Comparison of ENCODE assay signal across 37 cellular contexts in the genomic region with DNA sequence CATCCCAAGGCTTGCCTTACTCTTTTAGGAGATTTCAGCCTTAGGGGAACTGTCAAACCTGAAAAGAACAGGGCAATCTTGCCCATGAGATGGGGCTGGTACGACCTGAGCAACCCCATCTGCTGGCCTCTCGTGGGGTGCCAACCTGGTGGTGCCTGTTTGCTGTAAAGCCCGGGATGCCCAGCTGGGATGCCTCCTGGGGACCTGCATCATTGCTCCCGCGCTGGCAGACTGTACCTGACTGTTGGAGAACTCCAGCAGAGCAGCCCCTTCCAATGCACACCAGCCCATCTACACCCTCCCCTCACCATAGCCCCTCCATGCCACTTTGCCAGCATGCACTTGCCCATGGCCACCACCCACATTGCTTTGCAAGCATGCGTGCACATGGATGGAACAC.
"Had no signal": no experiment of that assay in that cellular context is flagged by ENCODE, and none has a peak within 500 bp of the region (broad histone marks: within the 10 kb centered on the region; RNA-seq: fewer than 3 reads in every experiment).

No MANE protein-coding gene starts in this region.

- H3K4me1 Mint-ChIP-seq: activated B cell treated with CpG ODN at 0.5 μM for 24 hours had no signal

- H3K9me3 ChIP-seq: adrenal gland, Peyer's patch had no signal

- H3K27me3 Mint-ChIP-seq: activated B cell treated with CpG ODN at 0.5 μM for 24 hours, brain had no signal

- H3K9me3 Mint-ChIP-seq: activated CD4-positive, alpha-beta memory T cell treated with anti-CD3 and anti-CD28 coated beads for 36 hours; activated naive CD4-positive, alpha-beta T cell treated with anti-CD3 and anti-CD28 coated beads for 36 hours; activated naive CD4-positive, alpha-beta T cell treated with anti-CD3 and anti-CD28 coated beads, Interleukin-2, amount 50 U/mL, for 72 hours; activated T-helper 1 cell treated with anti-CD3 and anti-CD28 coated beads, Interleukin-12 subunit alpha, Interleukin-12 subunit beta, Interleukin-2, Interleukin-4 antibody, amounts not matched to agents 30 ng/mL and 10 ng/mL and 1 ng/mL, durations not matched to agents 14 hours and 24 hours and 36 hours had no signal

- H3K4me3 ChIP-seq: adrenal gland, Peyer's patch had no signal

- H3K4me2 ChIP-seq: KMS-11 had no signal

- H3K4me1 ChIP-seq: adrenal gland, Peyer's patch had no signal

- H3K4me3 Mint-ChIP-seq: activated B cell treated with CpG ODN at 0.5 μM for 24 hours; activated CD4-positive, alpha-beta memory T cell treated with anti-CD3 and anti-CD28 coated beads for 36 hours; activated naive CD4-positive, alpha-beta T cell treated with anti-CD3 and anti-CD28 coated beads for 36 hours; activated T-cell treated with anti-CD3 and anti-CD28 coated beads, Interleukin-2, amount 50 U/mL, for 4 hours; activated T-helper 1 cell treated with anti-CD3 and anti-CD28 coated beads, Interleukin-12 subunit alpha, Interleukin-12 subunit beta, Interleukin-2, Interleukin-4 antibody, amounts not matched to agents 30 ng/mL and 10 ng/mL and 1 ng/mL, durations not matched to agents 14 hours and 24 hours and 36 hours; brain had no signal

- H3K36me3 Mint-ChIP-seq: activated CD4-positive, alpha-beta memory T cell treated with anti-CD3 and anti-CD28 coated beads for 36 hours; activated naive CD4-positive, alpha-beta T cell treated with anti-CD3 and anti-CD28 coated beads, Interleukin-2, amount 50 U/mL, for 72 hours; brain had no signal

- H3K27ac Mint-ChIP-seq: activated B cell treated with CpG ODN at 0.5 μM for 24 hours; activated CD4-positive, alpha-beta memory T cell treated with anti-CD3 and anti-CD28 coated beads for 36 hours; activated naive CD4-positive, alpha-beta T cell treated with anti-CD3 and anti-CD28 coated beads for 36 hours; activated naive CD4-positive, alpha-beta T cell treated with anti-CD3 and anti-CD28 coated beads, Interleukin-2, amount 50 U/mL, for 72 hours; activated T-helper 1 cell treated with anti-CD3 and anti-CD28 coated beads, Interleukin-12 subunit alpha, Interleukin-12 subunit beta, Interleukin-2, Interleukin-4 antibody, amounts not matched to agents 30 ng/mL and 10 ng/mL and 1 ng/mL, durations not matched to agents 14 hours and 24 hours and 36 hours; brain had no signal

- H3K27ac ChIP-seq: adrenal gland, KMS-11, Peyer's patch had no signal

- ATAC-seq: activated naive CD4-positive, alpha-beta T cell treated with anti-CD3 and anti-CD28 coated beads, Interleukin-2, amount 50 U/mL, for 72 hours; activated T-cell treated with anti-CD3 and anti-CD28 coated beads, Interleukin-2, amount 50 U/mL, for 4 hours; PC-3; Right ventricle myocardium inferior; SK-N-SH treated with all-trans-retinoic acid at 6 μM for 48 hours had no signal

- H3K9ac ChIP-seq: KMS-11 had no signal

- DNase-seq: activated B cell treated with CpG ODN at 0.5 μM for 24 hours; activated CD4-positive, alpha-beta memory T cell treated with anti-CD3 and anti-CD28 coated beads for 36 hours; activated CD4-positive, alpha-beta T cell treated with anti-CD3 and anti-CD28 coated beads for 4 hours; activated CD4-positive, alpha-beta T cell treated with anti-CD3 and anti-CD28 coated beads, Interleukin-2, amount 50 U/mL, for 1 hour; activated CD4-positive, CD25-positive, alpha-beta regulatory T cell treated with anti-CD3 and anti-CD28 coated beads, Interleukin-2, amount 50 U/mL, for 72 hours; activated CD8-positive, alpha-beta memory T cell treated with anti-CD3 and anti-CD28 coated beads, Interleukin-2, amount 50 U/mL, for 4 hours; activated gamma-delta T cell treated with Interleukin-2 at 50 U/mL for 16 hours; activated naive CD4-positive, alpha-beta T cell treated with anti-CD3 and anti-CD28 coated beads for 36 hours; activated T-cell treated with anti-CD3 and anti-CD28 coated beads for 4 hours; activated T-cell treated with anti-CD3 and anti-CD28 coated beads, Interleukin-2, amount 50 U/mL, for 4 hours; adrenal gland; central memory CD4-positive, alpha-beta T cell; MM.1S; MV-4-11; NCI-H1092; NCI-H146; NCI-H187; NCI-H2029 treated with DMSO at 0.1 percent for 48 hours; NCI-H2107; NCI-H2171; NCI-H510A; NCI-H526; NCI-H748 treated with DMSO at 0.1 percent for 48 hours; NK-92 treated with Interleukin-12 subunit alpha and Interleukin-12 subunit beta, amount 100 ng/mL, for 24 hours; Peyer's patch; RPMI8226; SIG-M5; T-helper 1 cell; T-helper 2 cell; T-helper 9 cell had no signal

- H3K27me3 ChIP-seq: adrenal gland, Peyer's patch had no signal

- H3K36me3 ChIP-seq: adrenal gland, Peyer's patch had no signal
